8 cellular contexts compared by ENCODE assay signal in the genomic region with DNA sequence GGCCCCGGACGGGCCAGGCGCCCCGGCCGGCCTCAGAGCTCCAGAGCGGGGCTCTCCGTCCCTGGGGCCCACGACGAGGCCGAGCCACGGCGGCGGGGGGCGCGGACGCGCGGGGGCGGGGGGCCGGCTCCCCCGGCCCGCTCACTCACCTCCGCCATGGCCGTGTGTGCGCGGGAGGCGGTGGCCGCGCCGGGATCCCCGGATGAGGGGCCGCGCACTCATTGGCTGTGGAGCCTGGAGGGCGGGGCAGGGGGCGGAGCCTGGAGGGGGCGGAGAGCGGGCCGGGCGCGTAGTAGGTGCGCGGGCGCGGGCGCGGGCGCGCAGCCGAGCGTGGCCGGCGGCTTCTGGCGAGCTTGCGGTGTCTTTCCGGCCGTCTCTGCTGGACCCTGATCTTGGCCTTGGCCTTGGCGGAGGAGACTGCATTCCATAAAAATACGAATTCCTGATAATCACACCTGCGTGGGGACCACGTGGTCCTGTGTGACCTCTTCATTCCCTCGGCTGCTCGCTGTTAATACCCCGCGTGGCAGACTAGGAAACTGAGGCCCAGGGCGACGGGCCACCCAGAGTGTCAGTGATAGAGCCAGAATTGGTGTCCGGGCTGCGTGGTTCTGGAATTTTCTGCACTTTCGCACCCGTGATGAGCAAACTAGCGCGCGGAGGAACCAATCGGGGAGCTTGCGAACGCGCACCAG. TPM values are rescaled to one million over a fixed set of nuclear protein-coding genes. Genes with fewer than 3 reads are reported as not detected.
DNase-seq lines count a peak whose midpoint lies in the region; ATAC-seq, FAIRE-seq and TF ChIP-seq lines count a peak whose summit lies in the region.

Gene MIER2 (minus strand): TSS at position 172 of the 695 bp plus-strand sequence. CDS start 14 bp downstream, at position 158.

- H3K36me3 ChIP-seq in GM06990 (ENCODE audit: control insufficient read depth, insufficient read depth, low read length) (no peaks in the 10 kb centered on the region; the same call in 1 of the 2 replicates), breast epithelium (no peaks in the 10 kb centered on the region), small intestine (ENCODE audit: control insufficient read depth in 2 of 2, insufficient read depth in 2 of 2, low read length in 2 of 2) (peaks cover 0 to 2% of the 10 kb centered on the region in 2 donors)

- H3K27me3 Mint-ChIP-seq in WTC11 (ENCODE audit: low read depth), result peaks cover 24% of the 10 kb centered on the region

- H3K4me3 ChIP-seq in GM06990 (replicated peaks; ENCODE audit: low read depth, low read length) (peak within 1 kb of the TSS; percentile 64), breast epithelium (peak within 1 kb of the TSS; percentile 66 to 98 (median 88)), small intestine (ENCODE audit: low read depth in 1 of 2, low read length in 2 of 2) (peak within 1 kb of the TSS; percentile 69 to 84)

- ATAC-seq in HG02623 (IDR thresholded peaks at IDR 0.05; ENCODE audit: unreplicated experiment) (peak; percentile 80), WTC11 (peak; percentile 87), HG03520 (IDR thresholded peaks at IDR 0.05; ENCODE audit: unreplicated experiment) (no peak)

- TF ChIP-seq CTCF in GM06990 (IDR thresholded peaks at IDR 0.05; ENCODE audit: insufficient read depth, low read length, poor library complexity, severe bottlenecking), result no peak
- TF ChIP-seq CTCF in WTC11 (IDR thresholded peaks at IDR 0.05), result no peak
- no peak for TF ChIP-seq CTCF in breast epithelium (IDR thresholded peaks at IDR 0.05)

- CTCF ChIA-PET in WTC11 (lab: Charles Lee), result interaction anchor here (1.0 kb wide), 1 partner anchor 166 kb away, joined by 4 read pairs; no protein-coding TSS in a partner anchor

- intact Hi-C loops in breast epithelium (cut with DNase I; ENCODE audit: low total_unique reads), result no loop called here

- no peaks in the 10 kb centered on the region for H3K9me3 ChIP-seq in breast epithelium
- H3K9me3 ChIP-seq in small intestine (ENCODE audit: control insufficient read depth, low read depth), result no peaks in the 10 kb centered on the region

- H3K4me3 Mint-ChIP-seq in WTC11, result peak within 1 kb of the TSS; percentile 80

- 5 to 13% (median 11%) methylated on average over 55 to 77 of the region's 77 CpGs for WGBS in small intestine, 3 donors

- no peak for FAIRE-seq in small intestine (lab: Jason Lieb, UNC)

- H3K27me3 ChIP-seq in GM06990 (replicated peaks; ENCODE audit: control insufficient read depth, insufficient read depth, low read length) (no peaks in the 10 kb centered on the region), breast epithelium (no peaks in the 10 kb centered on the region), small intestine (ENCODE audit: control insufficient read depth in 2 of 2, insufficient read depth in 2 of 2, low read length in 2 of 2) (no peaks in the 10 kb centered on the region)

- H3K9me3 Mint-ChIP-seq in WTC11, result peaks cover 3% of the 10 kb centered on the region; the same call in 1 of the 2 replicates

- H3K27ac ChIP-seq in breast epithelium (peak within 1 kb of the TSS; percentile 73 to 90), small intestine (ENCODE audit: low read depth in 1 of 2, low read length in 1 of 2) (peak within 1 kb of the TSS; percentile 12 to 25)

- DNase-seq in GM06990 (ENCODE audit: extremely low read depth, insufficient read length), result peak; percentile 87
- DNase-seq in NCI-H2029 (lab: John Stamatoyannopoulos, UW), result peak; percentile 40
- peak; percentile 92 for DNase-seq in WTC11 (ENCODE audit: low spot score)
- DNase-seq in breast epithelium (ENCODE audit: low spot score in 2 of 2), result peak; percentile 78 to 79
- DNase-seq in iPS-NIHi7 (ENCODE audit: extremely low spot score), result peak; percentile 99
- DNase-seq in small intestine, result peak; percentile 69

- POLR2A ChIA-PET in WTC11 (lab: Charles Lee), result no interaction called here

- H3K4me1 ChIP-seq in breast epithelium (peaks cover 7 to 11% of the 10 kb centered on the region in 2 donors), small intestine (ENCODE audit: control insufficient read depth in 2 of 2, insufficient read depth in 1 of 2, low read depth in 1 of 2, low read length in 1 of 2) (peaks cover 0 to 16% of the 10 kb centered on the region in 2 donors)

- peaks cover 38% of the 10 kb centered on the region for H3K4me1 Mint-ChIP-seq in WTC11

- no peak for TF ChIP-seq POLR2A in breast epithelium (IDR thresholded peaks at IDR 0.05)

- H3K36me3 Mint-ChIP-seq in WTC11, result peaks cover 22% of the 10 kb centered on the region

- peak within 1 kb of the TSS; percentile 73 for H3K27ac Mint-ChIP-seq in WTC11

TF ChIP-seq in WTC11, 78 proteins besides CTCF, POLR2A, EP300 and RAD21 (continues in another document):
- TF ChIP-seq ZNF671 (CRISPR knock-in tag; IDR thresholded peaks at IDR 0.05) (no peak), JAZF1 (CRISPR knock-in tag; IDR thresholded peaks at IDR 0.05) (no peak), TEAD1 (CRISPR knock-in tag; IDR thresholded peaks at IDR 0.05) (no peak), TEAD4 (CRISPR knock-in tag; IDR thresholded peaks at IDR 0.05) (no peak), RORB (CRISPR knock-in tag; IDR thresholded peaks at IDR 0.05) (no peak), KAT7 (CRISPR knock-in tag; IDR thresholded peaks at IDR 0.05; ENCODE audit: borderline replicate concordance) (no peak), GTF2I (CRISPR knock-in tag; conservative IDR thresholded peaks at IDR 0.05) (no peak), ETV6 (CRISPR knock-in tag; IDR thresholded peaks at IDR 0.05) (0 out of 2 replicates have a peak, but pooled peaks have one; percentile 33), GABPB1 (CRISPR knock-in tag; IDR thresholded peaks at IDR 0.05) (no peak), ZNF317 (CRISPR knock-in tag; IDR thresholded peaks at IDR 0.05; ENCODE audit: borderline replicate concordance, low read depth) (no peak)
- TF ChIP-seq, protein P1, sequence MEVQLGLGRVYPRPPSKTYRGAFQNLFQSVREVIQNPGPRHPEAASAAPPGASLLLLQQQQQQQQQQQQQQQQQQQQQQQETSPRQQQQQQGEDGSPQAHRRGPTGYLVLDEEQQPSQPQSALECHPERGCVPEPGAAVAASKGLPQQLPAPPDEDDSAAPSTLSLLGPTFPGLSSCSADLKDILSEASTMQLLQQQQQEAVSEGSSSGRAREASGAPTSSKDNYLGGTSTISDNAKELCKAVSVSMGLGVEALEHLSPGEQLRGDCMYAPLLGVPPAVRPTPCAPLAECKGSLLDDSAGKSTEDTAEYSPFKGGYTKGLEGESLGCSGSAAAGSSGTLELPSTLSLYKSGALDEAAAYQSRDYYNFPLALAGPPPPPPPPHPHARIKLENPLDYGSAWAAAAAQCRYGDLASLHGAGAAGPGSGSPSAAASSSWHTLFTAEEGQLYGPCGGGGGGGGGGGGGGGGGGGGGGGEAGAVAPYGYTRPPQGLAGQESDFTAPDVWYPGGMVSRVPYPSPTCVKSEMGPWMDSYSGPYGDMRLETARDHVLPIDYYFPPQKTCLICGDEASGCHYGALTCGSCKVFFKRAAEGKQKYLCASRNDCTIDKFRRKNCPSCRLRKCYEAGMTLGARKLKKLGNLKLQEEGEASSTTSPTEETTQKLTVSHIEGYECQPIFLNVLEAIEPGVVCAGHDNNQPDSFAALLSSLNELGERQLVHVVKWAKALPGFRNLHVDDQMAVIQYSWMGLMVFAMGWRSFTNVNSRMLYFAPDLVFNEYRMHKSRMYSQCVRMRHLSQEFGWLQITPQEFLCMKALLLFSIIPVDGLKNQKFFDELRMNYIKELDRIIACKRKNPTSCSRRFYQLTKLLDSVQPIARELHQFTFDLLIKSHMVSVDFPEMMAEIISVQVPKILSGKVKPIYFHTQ (CRISPR knock-in tag; IDR thresholded peaks at IDR 0.05), result no peak
- TF ChIP-seq, protein P2, sequence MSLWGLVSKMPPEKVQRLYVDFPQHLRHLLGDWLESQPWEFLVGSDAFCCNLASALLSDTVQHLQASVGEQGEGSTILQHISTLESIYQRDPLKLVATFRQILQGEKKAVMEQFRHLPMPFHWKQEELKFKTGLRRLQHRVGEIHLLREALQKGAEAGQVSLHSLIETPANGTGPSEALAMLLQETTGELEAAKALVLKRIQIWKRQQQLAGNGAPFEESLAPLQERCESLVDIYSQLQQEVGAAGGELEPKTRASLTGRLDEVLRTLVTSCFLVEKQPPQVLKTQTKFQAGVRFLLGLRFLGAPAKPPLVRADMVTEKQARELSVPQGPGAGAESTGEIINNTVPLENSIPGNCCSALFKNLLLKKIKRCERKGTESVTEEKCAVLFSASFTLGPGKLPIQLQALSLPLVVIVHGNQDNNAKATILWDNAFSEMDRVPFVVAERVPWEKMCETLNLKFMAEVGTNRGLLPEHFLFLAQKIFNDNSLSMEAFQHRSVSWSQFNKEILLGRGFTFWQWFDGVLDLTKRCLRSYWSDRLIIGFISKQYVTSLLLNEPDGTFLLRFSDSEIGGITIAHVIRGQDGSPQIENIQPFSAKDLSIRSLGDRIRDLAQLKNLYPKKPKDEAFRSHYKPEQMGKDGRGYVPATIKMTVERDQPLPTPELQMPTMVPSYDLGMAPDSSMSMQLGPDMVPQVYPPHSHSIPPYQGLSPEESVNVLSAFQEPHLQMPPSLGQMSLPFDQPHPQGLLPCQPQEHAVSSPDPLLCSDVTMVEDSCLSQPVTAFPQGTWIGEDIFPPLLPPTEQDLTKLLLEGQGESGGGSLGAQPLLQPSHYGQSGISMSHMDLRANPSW (CRISPR knock-in tag; conservative IDR thresholded peaks at IDR 0.05; ENCODE audit: low read depth), result no peak
- TF ChIP-seq, protein P3, sequence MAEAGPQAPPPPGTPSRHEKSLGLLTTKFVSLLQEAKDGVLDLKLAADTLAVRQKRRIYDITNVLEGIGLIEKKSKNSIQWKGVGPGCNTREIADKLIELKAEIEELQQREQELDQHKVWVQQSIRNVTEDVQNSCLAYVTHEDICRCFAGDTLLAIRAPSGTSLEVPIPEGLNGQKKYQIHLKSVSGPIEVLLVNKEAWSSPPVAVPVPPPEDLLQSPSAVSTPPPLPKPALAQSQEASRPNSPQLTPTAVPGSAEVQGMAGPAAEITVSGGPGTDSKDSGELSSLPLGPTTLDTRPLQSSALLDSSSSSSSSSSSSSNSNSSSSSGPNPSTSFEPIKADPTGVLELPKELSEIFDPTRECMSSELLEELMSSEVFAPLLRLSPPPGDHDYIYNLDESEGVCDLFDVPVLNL (CRISPR knock-in tag; IDR thresholded peaks at IDR 0.05; ENCODE audit: borderline replicate concordance, low read depth), result no peak
- TF ChIP-seq, protein P4, sequence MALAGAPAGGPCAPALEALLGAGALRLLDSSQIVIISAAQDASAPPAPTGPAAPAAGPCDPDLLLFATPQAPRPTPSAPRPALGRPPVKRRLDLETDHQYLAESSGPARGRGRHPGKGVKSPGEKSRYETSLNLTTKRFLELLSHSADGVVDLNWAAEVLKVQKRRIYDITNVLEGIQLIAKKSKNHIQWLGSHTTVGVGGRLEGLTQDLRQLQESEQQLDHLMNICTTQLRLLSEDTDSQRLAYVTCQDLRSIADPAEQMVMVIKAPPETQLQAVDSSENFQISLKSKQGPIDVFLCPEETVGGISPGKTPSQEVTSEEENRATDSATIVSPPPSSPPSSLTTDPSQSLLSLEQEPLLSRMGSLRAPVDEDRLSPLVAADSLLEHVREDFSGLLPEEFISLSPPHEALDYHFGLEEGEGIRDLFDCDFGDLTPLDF (CRISPR knock-in tag; IDR thresholded peaks at IDR 0.05), result no peak

RNA-seq across cellular contexts. Expression of gene MIER2, which starts in this region (rescaled TPM):
- total RNA-seq in WTC11 (2021) (56.3 to 63.6 TPM (median 60.9 TPM) in 3 replicates), breast epithelium (10 to 100 TPM in 2 of 3 donors, 1 to 10 TPM in 1; 5.4 to 17.0 (median 12.8) TPM)
- polyA plus RNA-seq in small intestine, result 10 to 100 TPM; 10.3 to 14.6 (median 14.1) TPM

Comparison
In these comparisons a context has a peak if more than half of its experiments do, and no peak if none do; other contexts are left out.
1. DNase-seq: peak in every context shown above with its lines; median percentile 99 in iPS-NIHi7; 92 in WTC11; 87 in GM06990; 78 in breast epithelium; 69 in small intestine; 40 in NCI-H2029.